In the genomic region with DNA sequence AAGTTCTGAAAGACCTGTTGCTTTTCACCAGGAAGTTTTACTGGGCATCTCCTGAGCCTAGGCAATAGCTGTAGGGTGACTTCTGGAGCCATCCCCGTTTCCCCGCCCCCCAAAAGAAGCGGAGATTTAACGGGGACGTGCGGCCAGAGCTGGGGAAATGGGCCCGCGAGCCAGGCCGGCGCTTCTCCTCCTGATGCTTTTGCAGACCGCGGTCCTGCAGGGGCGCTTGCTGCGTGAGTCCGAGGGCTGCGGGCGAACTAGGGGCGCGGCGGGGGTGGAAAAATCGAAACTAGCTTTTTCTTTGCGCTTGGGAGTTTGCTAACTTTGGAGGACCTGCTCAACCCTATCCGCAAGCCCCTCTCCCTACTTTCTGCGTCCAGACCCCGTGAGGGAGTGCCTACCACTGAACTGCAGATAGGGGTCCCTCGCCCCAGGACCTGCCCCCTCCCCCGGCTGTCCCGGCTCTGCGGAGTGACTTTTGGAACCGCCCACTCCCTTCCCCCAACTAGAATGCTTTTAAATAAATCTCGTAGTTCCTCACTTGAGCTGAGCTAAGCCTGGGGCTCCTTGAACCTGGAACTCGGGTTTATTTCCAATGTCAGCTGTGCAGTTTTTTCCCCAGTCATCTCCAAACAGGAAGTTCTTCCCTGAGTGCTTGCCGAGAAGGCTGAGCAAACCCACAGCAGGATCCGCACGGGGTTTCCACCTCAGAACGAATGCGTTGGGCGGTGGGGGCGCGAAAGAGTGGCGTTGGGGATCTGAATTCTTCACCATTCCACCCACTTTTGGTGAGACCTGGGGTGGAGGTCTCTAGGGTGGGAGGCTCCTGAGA, we compare ENCODE assay signal across 8 cellular contexts. TPM values are rescaled to one million over a fixed set of nuclear protein-coding genes. Genes with fewer than 3 reads are reported as not detected.
DNase-seq lines count a peak whose midpoint lies in the region; ATAC-seq and TF ChIP-seq lines count a peak whose summit lies in the region.

TSS of gene HFE (plus strand) at position 146 of the 832 bp plus-strand sequence. CDS start at position 158, 12 bp downstream.

- H3K79me2 ChIP-seq in DOHH2 (ENCODE audit: control insufficient read depth, low read length): no peaks in the 10 kb centered on the region

- H3K9me3 ChIP-seq in DOHH2 (ENCODE audit: control insufficient read depth, insufficient read depth, low read length) (no peaks in the 10 kb centered on the region), MG63 (no peaks in the 10 kb centered on the region), mucosa of rectum (ENCODE audit: control insufficient read depth in 2 of 2, low read length in 2 of 2) (no peaks in the 10 kb centered on the region), tibial artery (no peaks in the 10 kb centered on the region), BE2C (no peaks in the 10 kb centered on the region; the same call in 1 of the 2 replicates)

- H3K4me3 ChIP-seq in DOHH2 (ENCODE audit: low read length) (peak within 1 kb of the TSS; percentile 78), MG63 (peak within 1 kb of the TSS; percentile 65), mucosa of rectum (ENCODE audit: low read length in 2 of 2) (peak within 1 kb of the TSS; percentile 86 to 89), tibial artery (peak within 1 kb of the TSS; percentile 65 to 77), BE2C (ENCODE audit: low read depth, low read length) (no peak within 1 kb of the TSS)

- no peaks in the 10 kb centered on the region for H3K9me2 ChIP-seq in DOHH2 (replicated peaks; ENCODE audit: control insufficient read depth, low read length)

- H3K36me3 ChIP-seq in DOHH2 (ENCODE audit: control insufficient read depth, low read length): no peaks in the 10 kb centered on the region
- no peaks in the 10 kb centered on the region for H3K36me3 ChIP-seq in MG63
- H3K36me3 ChIP-seq in mucosa of rectum (ENCODE audit: control insufficient read depth in 2 of 2, insufficient read depth in 2 of 2, low read length in 2 of 2): no peaks in the 10 kb centered on the region
- H3K36me3 ChIP-seq in tibial artery: no peaks in the 10 kb centered on the region
- H3K36me3 ChIP-seq in BE2C: no peaks in the 10 kb centered on the region

- no peaks in the 10 kb centered on the region for H4K20me1 ChIP-seq in DOHH2 (ENCODE audit: control insufficient read depth, insufficient read depth, low read depth, low read length)

- H3F3A ChIP-seq in DOHH2 (ENCODE audit: control insufficient read depth, insufficient read depth): peaks cover 11% of the 10 kb centered on the region; the same call in 1 of the 2 replicates

- intact Hi-C loops in tibial artery (cut with DNase I; ENCODE audit: low total_unique reads): no loop called here

- TF ChIP-seq CTCF in DOHH2 (IDR thresholded peaks at IDR 0.05; ENCODE audit: low read depth, low read length, poor library complexity, severe bottlenecking): no peak
- no peak for TF ChIP-seq CTCF in tibial artery (IDR thresholded peaks at IDR 0.05)
- TF ChIP-seq CTCF in BE2C (IDR thresholded peaks at IDR 0.05; ENCODE audit: low read depth, low read length): no peak

- H3K4me2 ChIP-seq in DOHH2 (ENCODE audit: low read length): peak within 1 kb of the TSS; percentile 94

- peak; percentile 59 for ATAC-seq in esophagus mucosa
- no peak for ATAC-seq in GM19397 (IDR thresholded peaks at IDR 0.05; ENCODE audit: unreplicated experiment)

- peak within 1 kb of the TSS; percentile 52 for H3K27ac ChIP-seq in DOHH2 (ENCODE audit: low read depth, low read length)
- peak within 1 kb of the TSS; percentile 81 to 86 for H3K27ac ChIP-seq in mucosa of rectum (ENCODE audit: low read depth in 2 of 2, low read length in 2 of 2)
- peak within 1 kb of the TSS; percentile 88 to 93 for H3K27ac ChIP-seq in tibial artery

- H3K27me3 ChIP-seq in DOHH2 (ENCODE audit: control insufficient read depth, low read length) (no peaks in the 10 kb centered on the region), MG63 (no peaks in the 10 kb centered on the region), mucosa of rectum (ENCODE audit: control insufficient read depth in 2 of 2, insufficient read depth in 2 of 2, low read length in 2 of 2) (no peaks in the 10 kb centered on the region), tibial artery (no peaks in the 10 kb centered on the region), BE2C (no peaks in the 10 kb centered on the region)

- H3K4me1 ChIP-seq in DOHH2 (ENCODE audit: control insufficient read depth, low read length) (peaks cover 63% of the 10 kb centered on the region), mucosa of rectum (ENCODE audit: control insufficient read depth in 2 of 2, insufficient read depth in 2 of 2, low read length in 2 of 2) (peaks cover 9 to 10% of the 10 kb centered on the region in 2 donors), tibial artery (peaks cover 0 to 24% (median 10%) of the 10 kb centered on the region in 4 donors), BE2C (no peaks in the 10 kb centered on the region)

- DNase-seq in MG63 (peak; percentile 55), activated T-cell treated with anti-CD3 and anti-CD28 coated beads for 48 hours (ENCODE audit: low read depth) (peak; percentile 16), tibial artery (peak; percentile 44 to 74), BE2C (no peak)

- H3K9ac ChIP-seq in mucosa of rectum (ENCODE audit: low read depth in 1 of 2, low read length in 2 of 2): peak within 1 kb of the TSS; percentile 65 to 89

RNA-seq across cellular contexts. Expression of gene HFE, which starts in this region (rescaled TPM):
- total RNA-seq in MG63 (2014; rRNA removed; shearing (Covaris generic); ENCODE audit: low replicate concordance): 7.7 and 9.1 TPM in 2 replicates
- 4.7 TPM for total RNA-seq in esophagus mucosa
- not detected for polyA plus RNA-seq in BE2C (2012; ENCODE audit: insufficient read depth, insufficient read length, low read depth)
